Comparison of ENCODE assay signal across 27 cellular contexts in genomic region chr4:30262379-30262778, GRCh38.
"Had no signal": no experiment of that assay in that cellular context is flagged by ENCODE, and none has a peak within 500 bp of the region (broad histone marks: within the 10 kb centered on the region; RNA-seq: fewer than 3 reads in every experiment).

No MANE protein-coding gene starts in this region.

- H3K9me3 ChIP-seq: ascending aorta, breast epithelium, esophagus squamous epithelium had no signal

- ATAC-seq: activated naive CD4-positive, alpha-beta T cell treated with anti-CD3 and anti-CD28 coated beads, Interleukin-2, amount 50 U/mL, for 72 hours; activated T-cell treated with anti-CD3 and anti-CD28 coated beads, Interleukin-2, amount 50 U/mL, for 72 hours; heart left ventricle; T-helper 17 cell; WTC11 had no signal

- DNase-seq: activated CD4-positive, alpha-beta memory T cell treated with anti-CD3 and anti-CD28 coated beads, Interleukin-2, amount 10 ng/mL, durations not matched to agents 7 days and 5 days; activated CD4-positive, alpha-beta T cell treated with anti-CD3 and anti-CD28 coated beads for 1 hour; activated CD4-positive, alpha-beta T cell treated with anti-CD3 and anti-CD28 coated beads for 4 hours; activated CD4-positive, alpha-beta T cell treated with anti-CD3 and anti-CD28 coated beads, Interleukin-2, amount 10 ng/mL, durations not matched to agents 7 days and 5 days; activated CD4-positive, alpha-beta T cell treated with anti-CD3 and anti-CD28 coated beads, Interleukin-2, amount 50 U/mL, for 4 hours; activated CD8-positive, alpha-beta memory T cell treated with anti-CD3 and anti-CD28 coated beads, Interleukin-2, amount 50 U/mL, for 48 hours; activated gamma-delta T cell; activated naive CD4-positive, alpha-beta T cell; activated naive CD4-positive, alpha-beta T cell treated with anti-CD3 and anti-CD28 coated beads, Interleukin-2, amount 10 ng/mL, durations not matched to agents 7 days and 5 days; activated naive CD8-positive, alpha-beta T cell treated with anti-CD3 and anti-CD28 coated beads, Interleukin-2, amount 10 ng/mL, durations not matched to agents 7 days and 5 days; activated T-cell treated with anti-CD3 and anti-CD28 coated beads for 4 hours; activated T-cell treated with anti-CD3 and anti-CD28 coated beads, Interleukin-2, amount 50 U/mL, for 24 hours; activated T-cell treated with anti-CD3 and anti-CD28 coated beads, Interleukin-2, amount 50 U/mL, for 72 hours; dorsolateral prefrontal cortex; effector memory CD4-positive, alpha-beta T cell; endodermal cell; esophagus squamous epithelium; heart left ventricle; T-helper 1 cell; T-helper 17 cell; T1000 had no signal

- H3K27me3 ChIP-seq: ascending aorta, breast epithelium, dorsolateral prefrontal cortex, esophagus squamous epithelium, heart left ventricle had no signal

- H3K36me3 ChIP-seq: ascending aorta, breast epithelium, esophagus squamous epithelium, heart left ventricle had no signal

- H3K27ac ChIP-seq: ascending aorta, breast epithelium, coronary artery, dorsolateral prefrontal cortex, esophagus squamous epithelium, heart left ventricle, VCaP had no signal

- H3K4me1 ChIP-seq: ascending aorta, breast epithelium, esophagus squamous epithelium, heart left ventricle had no signal

- H3K4me3 ChIP-seq: ascending aorta, breast epithelium, coronary artery, dorsolateral prefrontal cortex, esophagus squamous epithelium, heart left ventricle had no signal
